In the genomic region with DNA sequence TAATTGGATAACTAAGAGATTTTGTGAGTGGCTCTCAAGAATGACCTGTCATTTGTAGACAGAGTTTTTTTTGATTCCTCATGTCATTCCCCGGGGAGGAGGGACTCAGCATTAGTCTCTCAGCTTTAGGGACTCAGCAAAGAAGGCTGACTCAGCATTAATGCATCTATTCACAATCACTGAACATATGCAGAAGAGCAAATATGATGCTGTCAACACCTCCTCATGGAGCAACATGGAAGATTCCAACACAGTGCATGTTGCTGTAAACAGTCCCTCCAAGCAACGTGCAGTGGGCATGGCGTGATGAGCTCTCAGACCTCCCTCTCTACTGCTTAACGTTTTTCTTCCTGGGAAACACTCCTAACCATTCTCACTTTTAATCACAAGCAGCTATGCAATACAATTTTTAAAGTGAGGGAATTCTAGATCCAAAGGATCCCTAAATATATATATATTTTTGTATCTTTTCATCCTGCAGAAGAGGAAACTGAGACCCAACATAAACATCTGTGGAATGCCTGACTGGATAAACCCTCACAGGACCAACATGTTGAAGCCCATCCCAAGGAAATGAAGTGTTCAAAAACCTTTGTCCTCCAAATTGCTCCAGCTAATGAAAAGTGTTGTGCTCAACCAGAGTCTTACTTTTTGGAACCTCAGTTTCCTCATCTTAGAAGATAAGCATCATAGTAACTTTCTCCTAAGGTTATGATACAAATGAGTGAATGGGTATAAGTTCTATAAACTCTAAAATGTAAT, we compare ENCODE assay signal across 25 cellular contexts. TPM values are rescaled to one million over a fixed set of nuclear protein-coding genes. Genes with fewer than 3 reads are reported as not detected.
"Had no signal": no experiment of that assay in that cellular context is flagged by ENCODE, and none has a peak within 500 bp of the region (broad histone marks: within the 10 kb centered on the region; RNA-seq: fewer than 3 reads in every experiment).

No MANE protein-coding gene starts in this region.

- H3K4me3 ChIP-seq: coronary artery, gastrocnemius medialis, left lung, neural progenitor cell, psoas muscle, skin epidermis, spleen, testis, tibial artery had no signal

- H3K9ac ChIP-seq: neural progenitor cell had no signal

- H3K9me3 ChIP-seq: gastrocnemius medialis, psoas muscle, testis, tibial artery had no signal

- H3K4me2 ChIP-seq: neural progenitor cell had no signal

- FAIRE-seq: endometrium had no signal

- H2AFZ ChIP-seq: neural progenitor cell had no signal

- ATAC-seq: effector memory CD8-positive, alpha-beta T cell; gastrocnemius medialis; left cardiac atrium; left lung; naive thymus-derived CD4-positive, alpha-beta T cell; psoas muscle; right cardiac atrium; stimulated activated memory B cell treated with anti-CD40 and anti-IgM and Interleukin-4, amounts not matched to agents 10 μg/mL and 1 μg/mL and 100 μg/mL, for 72 hours; stimulated activated naive CD8-positive, alpha-beta T cell treated with anti-CD3 and anti-CD28 coated beads, Interleukin-15, Interleukin-2, amounts not matched to agents 100 U/mL and 50 U/mL, for 24 hours had no signal

- DNase-seq: dermis blood vessel endothelial cell; effector memory CD8-positive, alpha-beta T cell; foreskin fibroblast; gastrocnemius medialis; head of caudate nucleus; left cardiac atrium; left lung; mesendoderm; midbrain; naive thymus-derived CD4-positive, alpha-beta T cell; posterior cingulate gyrus; psoas muscle; right cardiac atrium; spleen; stimulated activated CD4-positive, alpha-beta T cell treated with anti-CD3 and anti-CD28 coated beads, Interleukin-4, amount 100 ng/mL, for 4 hours; stimulated activated naive CD8-positive, alpha-beta T cell treated with anti-CD3 and anti-CD28 coated beads, Interleukin-15, Interleukin-2, amounts not matched to agents 100 U/mL and 50 U/mL, for 24 hours; substantia nigra; testis; tibial artery had no signal

- H3K36me3 ChIP-seq: gastrocnemius medialis, left lung, neural progenitor cell, spleen, tibial artery had no signal

- H3K27ac ChIP-seq: coronary artery, gastrocnemius medialis, left lung, neural progenitor cell, psoas muscle, skin epidermis, spleen, testis, tibial artery had no signal

- H3K27me3 ChIP-seq: gastrocnemius medialis, left lung, neural progenitor cell, spleen, testis had no signal

- H3K4me1 ChIP-seq: gastrocnemius medialis, left lung, neural progenitor cell, psoas muscle, spleen, testis, tibial artery had no signal

RNA-seq across cellular contexts. Expression of gene TMEM100, which starts 38.9 kb away (rescaled TPM):
- total RNA-seq: kidney epithelial cell; naive thymus-derived CD4-positive, alpha-beta T cell had no signal
- polyA plus RNA-seq: naive thymus-derived CD4-positive, alpha-beta T cell had no signal
